Comparison of ENCODE assay signal across 2 cellular contexts in genomic region chr13:108533842-108534241, GRCh38.
TF ChIP-seq lines count a peak whose summit lies in the region.

No MANE protein-coding gene starts in this region.

TF ChIP-seq in HepG2, 621 proteins besides CTCF, POLR2A, EP300 and RAD21:
- no peak for TF ChIP-seq NONO (IDR thresholded peaks at IDR 0.05)
- no peak for TF ChIP-seq NONO (CRISPR knock-in tag; conservative IDR thresholded peaks at IDR 0.05)
- TF ChIP-seq SP2 (CRISPR knock-in tag; IDR thresholded peaks at IDR 0.05) = no peak
- TF ChIP-seq CEBPB (IDR thresholded peaks at IDR 0.05; ENCODE audit: borderline replicate concordance, low read depth, low read length) = peak; percentile 65
- TF ChIP-seq ZNF280D (CRISPR knock-in tag; IDR thresholded peaks at IDR 0.05) = no peak

TF ChIP-seq in H1, 55 proteins besides CTCF, POLR2A, EP300 and RAD21:
- TF ChIP-seq ZNF274 (IDR thresholded peaks at IDR 0.05; ENCODE audit: borderline replicate concordance, extremely low read depth, low read length) (no peak), CBX5 (IDR thresholded peaks at IDR 0.05; ENCODE audit: low read depth, low read length) (no peak), CEBPB (IDR thresholded peaks at IDR 0.05; ENCODE audit: low read depth, low read length) (peak; percentile 49; the same call in 1 of the 2 replicates)
